Comparison of ENCODE assay signal across 1 cellular context in the genomic region with DNA sequence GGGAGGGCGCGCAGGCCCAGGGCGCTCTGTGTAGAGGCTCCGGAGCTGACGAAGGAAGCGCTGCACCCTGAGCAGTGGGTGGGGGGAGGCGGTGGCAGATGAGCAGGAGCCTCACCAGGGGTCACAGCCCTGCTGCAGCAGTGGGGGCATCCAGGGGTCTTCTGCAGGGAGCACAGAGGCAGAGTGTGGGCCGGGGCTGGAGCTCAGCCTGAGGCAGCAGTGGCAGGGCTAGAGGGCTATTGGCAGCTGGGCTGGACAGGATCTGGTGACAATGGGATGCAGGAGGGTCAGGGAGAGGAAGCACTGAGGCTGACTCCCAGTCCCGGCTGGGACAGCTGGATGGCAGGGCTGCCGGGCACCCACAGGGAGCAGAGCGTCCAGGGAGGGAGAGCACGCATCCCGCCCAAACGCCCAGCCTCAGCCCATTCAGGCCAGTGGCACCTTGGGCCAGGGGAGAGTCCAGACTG.
TF ChIP-seq lines count a peak whose summit lies in the region.

No MANE protein-coding gene starts in this region.

TF ChIP-seq in GM23338, 12 proteins besides CTCF, POLR2A, EP300 and RAD21 (continued from another document):
- TF ChIP-seq ZNF462 (CRISPR knock-in tag; IDR thresholded peaks at IDR 0.05) (no peak), POLR2AphosphoS5 (IDR thresholded peaks at IDR 0.05; ENCODE audit: low read depth) (no peak), REST (IDR thresholded peaks at IDR 0.05; ENCODE audit: unreplicated experiment) (no peak)
TF ChIP-seq in GM23338: peak in this region for 0.
